29 cellular contexts compared by ENCODE assay signal in genomic region chr6:99711925-99712324, GRCh38.
"Had no signal": no experiment of that assay in that cellular context is flagged by ENCODE, and none has a peak within 500 bp of the region (broad histone marks: within the 10 kb centered on the region; RNA-seq: fewer than 3 reads in every experiment).

No MANE protein-coding gene starts in this region.

- H3K4me3 ChIP-seq: SJCRH30, SK-N-MC had no signal

- ATAC-seq: activated T-cell treated with anti-CD3 and anti-CD28 coated beads, Interleukin-2, amount 50 U/mL, for 72 hours; activated T-helper 17 cell treated with anti-CD3 and anti-CD28 coated beads, Interleukin-2, amount 50 U/mL, for 72 hours had no signal

- H3K4me1 Mint-ChIP-seq: activated CD4-positive, alpha-beta memory T cell treated with anti-CD3 and anti-CD28 coated beads, Interleukin-2, amount 10 ng/mL, durations not matched to agents 7 days and 5 days; activated naive CD8-positive, alpha-beta T cell treated with anti-CD3 and anti-CD28 coated beads for 36 hours; activated T-helper 17 cell treated with anti-CD3 and anti-CD28 coated beads, Interleukin-2, amount 50 U/mL, for 72 hours had no signal

- H3K4me3 Mint-ChIP-seq: activated CD4-positive, alpha-beta memory T cell treated with anti-CD3 and anti-CD28 coated beads, Interleukin-2, amount 10 ng/mL, durations not matched to agents 7 days and 5 days; activated naive CD8-positive, alpha-beta T cell treated with anti-CD3 and anti-CD28 coated beads for 36 hours; activated T-cell treated with anti-CD3 and anti-CD28 coated beads, Interleukin-2, amount 50 U/mL, for 72 hours; activated T-helper 17 cell treated with anti-CD3 and anti-CD28 coated beads, Interleukin-2, amount 50 U/mL, for 72 hours had no signal

- H3K36me3 ChIP-seq: brain microvascular endothelial cell, SJCRH30, WERI-Rb-1 had no signal

- H3K4me1 ChIP-seq: SJCRH30 had no signal

- DNase-seq: activated CD4-positive, alpha-beta memory T cell treated with anti-CD3 and anti-CD28 coated beads, Interleukin-2, amount 10 ng/mL, durations not matched to agents 7 days and 5 days; activated CD4-positive, alpha-beta T cell treated with anti-CD3 and anti-CD28 coated beads for 1 hour; activated CD4-positive, alpha-beta T cell treated with anti-CD3 and anti-CD28 coated beads for 48 hours; activated CD4-positive, CD25-positive, alpha-beta regulatory T cell; activated effector memory CD4-positive, alpha-beta T cell treated with anti-CD3 and anti-CD28 coated beads, Interleukin-2, amount 50 U/mL, for 16 hours; activated naive CD4-positive, alpha-beta T cell; activated naive CD4-positive, alpha-beta T cell treated with anti-CD3 and anti-CD28 coated beads, Interleukin-2, amount 50 U/mL, for 16 hours; activated naive CD8-positive, alpha-beta T cell treated with anti-CD3 and anti-CD28 coated beads for 36 hours; activated T-cell treated with anti-CD3 and anti-CD28 coated beads, Interleukin-2, amount 50 U/mL, for 1 hour; activated T-cell treated with anti-CD3 and anti-CD28 coated beads, Interleukin-2, amount 50 U/mL, for 72 hours; amniotic stem cell; aorta; brain microvascular endothelial cell; central memory CD4-positive, alpha-beta T cell; MM.1S; NCI-H1092; NCI-H1694 treated with DMSO at 0.1 percent for 48 hours; NCI-H2081; NCI-H2171; NCI-H510A; NCI-H526; Right ventricle myocardium superior; SJCRH30; T1000; WERI-Rb-1 had no signal

- FAIRE-seq: colon had no signal

- H3K27ac ChIP-seq: brain microvascular endothelial cell, KMS-11, SJCRH30, SK-N-MC, WERI-Rb-1 had no signal

- H3K36me3 Mint-ChIP-seq: activated naive CD8-positive, alpha-beta T cell treated with anti-CD3 and anti-CD28 coated beads for 36 hours had no signal

- H3K9me3 ChIP-seq: SJCRH30 had no signal

- H3K27ac Mint-ChIP-seq: activated CD4-positive, alpha-beta memory T cell treated with anti-CD3 and anti-CD28 coated beads, Interleukin-2, amount 10 ng/mL, durations not matched to agents 7 days and 5 days; activated naive CD8-positive, alpha-beta T cell treated with anti-CD3 and anti-CD28 coated beads for 36 hours; activated T-cell treated with anti-CD3 and anti-CD28 coated beads, Interleukin-2, amount 50 U/mL, for 72 hours; activated T-helper 17 cell treated with anti-CD3 and anti-CD28 coated beads, Interleukin-2, amount 50 U/mL, for 72 hours had no signal

- H3K4me2 ChIP-seq: KMS-11 had no signal

- H3K9me3 Mint-ChIP-seq: activated CD4-positive, alpha-beta memory T cell treated with anti-CD3 and anti-CD28 coated beads, Interleukin-2, amount 10 ng/mL, durations not matched to agents 7 days and 5 days had no signal

- H3K27me3 ChIP-seq: brain microvascular endothelial cell, SJCRH30 had no signal

- H3K9ac ChIP-seq: KMS-11 had no signal
